Comparison of ENCODE assay signal across 8 cellular contexts in the genomic region with DNA sequence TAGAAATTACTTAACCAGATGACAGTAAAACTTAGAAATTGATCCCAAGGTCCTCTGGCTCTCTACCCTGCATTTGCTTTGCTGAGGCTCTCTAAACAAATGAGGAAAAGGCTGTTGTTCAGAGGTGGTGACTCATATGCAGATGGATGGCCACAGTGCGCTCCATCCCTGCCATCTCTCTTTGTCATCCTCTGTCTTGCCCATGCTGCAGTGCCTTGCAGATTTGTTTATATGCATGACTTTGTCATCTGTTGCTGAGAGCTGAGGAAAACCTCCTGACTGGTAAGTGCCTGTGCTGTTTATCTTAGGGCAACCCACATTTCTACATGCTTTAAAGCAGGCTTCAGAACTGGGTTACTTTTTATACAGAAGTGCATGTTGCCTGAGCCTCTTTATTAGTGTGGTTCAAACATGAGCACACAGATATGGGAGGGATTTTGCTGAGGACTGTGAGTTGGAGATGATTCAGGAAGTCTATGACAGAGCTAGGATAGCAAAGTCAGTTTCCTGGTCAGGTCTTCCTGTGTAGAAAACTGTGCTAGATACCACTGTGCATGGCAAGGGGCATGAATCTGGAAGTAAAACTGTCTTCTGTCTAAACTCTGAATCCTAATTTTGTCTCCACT. TPM values are rescaled to one million over a fixed set of nuclear protein-coding genes. Genes with fewer than 3 reads are reported as not detected.
DNase-seq lines count a peak whose midpoint lies in the region; ATAC-seq and TF ChIP-seq lines count a peak whose summit lies in the region.

No MANE protein-coding gene starts in this region.

- H3K27me3 ChIP-seq in gastroesophageal sphincter: no peaks in the 10 kb centered on the region

- peak; percentile 88 for ATAC-seq in SK-N-SH treated with all-trans-retinoic acid at 6 μM for 48 hours
- ATAC-seq in gastroesophageal sphincter: peak; percentile 69

- TF ChIP-seq CTCF in gastroesophageal sphincter (IDR thresholded peaks at IDR 0.05): no peak

- TF ChIP-seq POLR2A in gastroesophageal sphincter (IDR thresholded peaks at IDR 0.05): no peak

- H3K36me3 ChIP-seq in gastroesophageal sphincter: no peaks in the 10 kb centered on the region

- 10% methylated on average over 1 of the region's 1 CpG; no CpG with 5 or more reads in 1 of the 2 donors for WGBS in gastroesophageal sphincter (ENCODE audit: low coverage in 1 of 2), 2 donors

- H3K4me3 ChIP-seq in gastroesophageal sphincter: no peak overlapping the region

- DNase-seq in ELF-1 (ENCODE audit: low read depth, low spot score): peak; percentile 23
- peak; percentile 89 for DNase-seq in putamen (ENCODE audit: low spot score)
- no peak for DNase-seq in NCI-H2107 treated with DMSO at 0.1 percent for 48 hours (lab: John Stamatoyannopoulos, UW; ENCODE audit: unreplicated experiment)
- no peak for DNase-seq in NCI-H2107 (lab: John Stamatoyannopoulos, UW)
- DNase-seq in SW 1271 (lab: John Stamatoyannopoulos, UW): no peak
- DNase-seq in mucosa of gallbladder (ENCODE audit: low spot score): no peak

- peak overlapping the region; percentile 61 to 90 (median 78) for H3K27ac ChIP-seq in gastroesophageal sphincter

- no peak for TF ChIP-seq EP300 in gastroesophageal sphincter (IDR thresholded peaks at IDR 0.05)

- H3K9me3 ChIP-seq in gastroesophageal sphincter: peaks cover 0 to 3% (median 0%) of the 10 kb centered on the region in 3 donors

- peaks cover 10 to 60% (median 23%) of the 10 kb centered on the region in 3 donors for H3K4me1 ChIP-seq in gastroesophageal sphincter

TF ChIP-seq in SK-N-SH treated with all-trans-retinoic acid at 6 μM for 48 hours, 23 proteins besides CTCF, POLR2A, EP300 and RAD21:
- no peak for TF ChIP-seq GLIS3 (CRISPR knock-in tag; IDR thresholded peaks at IDR 0.05)
- no peak for TF ChIP-seq RARB (CRISPR knock-in tag; IDR thresholded peaks at IDR 0.05)
- no peak for TF ChIP-seq TOX (CRISPR knock-in tag; IDR thresholded peaks at IDR 0.05; ENCODE audit: borderline replicate concordance)
- TF ChIP-seq, protein P1, sequence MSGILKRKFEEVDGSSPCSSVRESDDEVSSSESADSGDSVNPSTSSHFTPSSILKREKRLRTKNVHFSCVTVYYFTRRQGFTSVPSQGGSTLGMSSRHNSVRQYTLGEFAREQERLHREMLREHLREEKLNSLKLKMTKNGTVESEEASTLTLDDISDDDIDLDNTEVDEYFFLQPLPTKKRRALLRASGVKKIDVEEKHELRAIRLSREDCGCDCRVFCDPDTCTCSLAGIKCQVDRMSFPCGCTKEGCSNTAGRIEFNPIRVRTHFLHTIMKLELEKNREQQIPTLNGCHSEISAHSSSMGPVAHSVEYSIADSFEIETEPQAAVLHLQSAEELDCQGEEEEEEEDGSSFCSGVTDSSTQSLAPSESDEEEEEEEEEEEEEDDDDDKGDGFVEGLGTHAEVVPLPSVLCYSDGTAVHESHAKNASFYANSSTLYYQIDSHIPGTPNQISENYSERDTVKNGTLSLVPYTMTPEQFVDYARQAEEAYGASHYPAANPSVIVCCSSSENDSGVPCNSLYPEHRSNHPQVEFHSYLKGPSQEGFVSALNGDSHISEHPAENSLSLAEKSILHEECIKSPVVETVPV (CRISPR knock-in tag; IDR thresholded peaks at IDR 0.05): no peak
- TF ChIP-seq, protein P2, sequence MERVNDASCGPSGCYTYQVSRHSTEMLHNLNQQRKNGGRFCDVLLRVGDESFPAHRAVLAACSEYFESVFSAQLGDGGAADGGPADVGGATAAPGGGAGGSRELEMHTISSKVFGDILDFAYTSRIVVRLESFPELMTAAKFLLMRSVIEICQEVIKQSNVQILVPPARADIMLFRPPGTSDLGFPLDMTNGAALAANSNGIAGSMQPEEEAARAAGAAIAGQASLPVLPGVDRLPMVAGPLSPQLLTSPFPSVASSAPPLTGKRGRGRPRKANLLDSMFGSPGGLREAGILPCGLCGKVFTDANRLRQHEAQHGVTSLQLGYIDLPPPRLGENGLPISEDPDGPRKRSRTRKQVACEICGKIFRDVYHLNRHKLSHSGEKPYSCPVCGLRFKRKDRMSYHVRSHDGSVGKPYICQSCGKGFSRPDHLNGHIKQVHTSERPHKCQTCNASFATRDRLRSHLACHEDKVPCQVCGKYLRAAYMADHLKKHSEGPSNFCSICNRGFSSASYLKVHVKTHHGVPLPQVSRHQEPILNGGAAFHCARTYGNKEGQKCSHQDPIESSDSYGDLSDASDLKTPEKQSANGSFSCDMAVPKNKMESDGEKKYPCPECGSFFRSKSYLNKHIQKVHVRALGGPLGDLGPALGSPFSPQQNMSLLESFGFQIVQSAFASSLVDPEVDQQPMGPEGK (CRISPR knock-in tag; IDR thresholded peaks at IDR 0.05; ENCODE audit: borderline replicate concordance): no peak
- no peak for TF ChIP-seq BACH2 (CRISPR knock-in tag; IDR thresholded peaks at IDR 0.05; ENCODE audit: borderline replicate concordance)
- TF ChIP-seq ISL1 (CRISPR knock-in tag; IDR thresholded peaks at IDR 0.05): no peak
TF ChIP-seq in SK-N-SH treated with all-trans-retinoic acid at 6 μM for 48 hours: peak in this region for 0.

RNA-seq across cellular contexts. Expression of a gene that starts 57.4 kb away (rescaled TPM):
- 100 to 1,000 TPM in 3 of 4 donors, 10 to 100 TPM in 1; 91.0 to 163 (median 104) TPM for total RNA-seq in gastroesophageal sphincter
- total RNA-seq in mucosa of gallbladder: 50.3 TPM

Comparison
In these comparisons a context has a peak if more than half of its experiments do, and no peak if none do; other contexts are left out.
1. DNase-seq: peak in ELF-1 (single experiment) and putamen (single experiment); none in NCI-H2107 treated with DMSO at 0.1 percent for 48 hours (single experiment), NCI-H2107 (single experiment), SW 1271 (0 of 2) and mucosa of gallbladder (single experiment).